In the genomic region with DNA sequence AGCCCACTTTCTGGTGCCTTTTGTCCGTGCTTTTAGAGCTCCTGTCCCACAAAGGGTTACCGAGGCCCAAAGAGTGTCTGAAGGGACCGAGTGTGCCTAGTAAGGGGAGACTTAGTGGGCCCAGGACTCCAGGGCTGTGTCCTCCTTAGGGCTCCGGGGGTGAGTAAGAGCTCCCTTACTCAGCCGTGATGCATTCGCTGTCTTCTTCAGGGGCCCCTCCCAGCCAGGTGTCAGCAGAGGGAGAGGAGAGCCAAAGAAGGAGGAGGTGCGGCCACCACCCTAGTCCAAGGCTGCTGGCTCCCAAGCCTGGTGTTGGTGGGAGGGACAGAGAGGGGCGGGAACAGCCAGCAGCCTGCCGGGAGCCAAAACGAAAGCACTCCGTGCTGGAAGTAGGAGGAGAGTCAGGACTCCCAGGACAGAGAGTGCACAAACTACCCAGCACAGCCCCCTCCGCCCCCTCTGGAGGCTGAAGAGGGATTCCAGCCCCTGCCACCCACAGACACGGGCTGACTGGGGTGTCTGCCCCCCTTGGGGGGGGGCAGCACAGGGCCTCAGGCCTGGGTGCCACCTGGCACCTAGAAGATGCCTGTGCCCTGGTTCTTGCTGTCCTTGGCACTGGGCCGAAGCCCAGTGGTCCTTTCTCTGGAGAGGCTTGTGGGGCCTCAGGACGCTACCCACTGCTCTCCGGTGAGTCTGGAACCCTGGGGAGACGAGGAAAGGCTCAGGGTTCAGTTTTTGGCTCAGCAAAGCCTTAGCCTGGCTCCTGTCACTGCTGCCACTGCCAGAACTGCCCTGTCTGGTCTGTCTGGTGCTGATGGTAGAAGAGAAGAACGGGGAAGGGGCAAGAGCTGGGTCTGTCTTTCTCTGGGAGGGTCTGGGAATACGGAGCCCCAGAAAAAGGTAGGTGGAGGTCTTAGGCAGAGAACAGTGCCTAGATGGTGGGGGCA, we compare ENCODE assay signal across 8 cellular contexts. TPM values are rescaled to one million over a fixed set of nuclear protein-coding genes. Genes with fewer than 3 reads are reported as not detected.
A peak's percentile ranks its signal among the peaks of the same experiment; 100 is the strongest.
DNase-seq lines count a peak whose midpoint lies in the region; ATAC-seq, FAIRE-seq and TF ChIP-seq lines count a peak whose summit lies in the region.

A gene with protein sequence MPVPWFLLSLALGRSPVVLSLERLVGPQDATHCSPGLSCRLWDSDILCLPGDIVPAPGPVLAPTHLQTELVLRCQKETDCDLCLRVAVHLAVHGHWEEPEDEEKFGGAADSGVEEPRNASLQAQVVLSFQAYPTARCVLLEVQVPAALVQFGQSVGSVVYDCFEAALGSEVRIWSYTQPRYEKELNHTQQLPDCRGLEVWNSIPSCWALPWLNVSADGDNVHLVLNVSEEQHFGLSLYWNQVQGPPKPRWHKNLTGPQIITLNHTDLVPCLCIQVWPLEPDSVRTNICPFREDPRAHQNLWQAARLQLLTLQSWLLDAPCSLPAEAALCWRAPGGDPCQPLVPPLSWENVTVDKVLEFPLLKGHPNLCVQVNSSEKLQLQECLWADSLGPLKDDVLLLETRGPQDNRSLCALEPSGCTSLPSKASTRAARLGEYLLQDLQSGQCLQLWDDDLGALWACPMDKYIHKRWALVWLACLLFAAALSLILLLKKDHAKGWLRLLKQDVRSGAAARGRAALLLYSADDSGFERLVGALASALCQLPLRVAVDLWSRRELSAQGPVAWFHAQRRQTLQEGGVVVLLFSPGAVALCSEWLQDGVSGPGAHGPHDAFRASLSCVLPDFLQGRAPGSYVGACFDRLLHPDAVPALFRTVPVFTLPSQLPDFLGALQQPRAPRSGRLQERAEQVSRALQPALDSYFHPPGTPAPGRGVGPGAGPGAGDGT (plus strand): TSS at position 365 of the 947 bp plus-strand sequence. CDS start 218 bp downstream, at position 583.

- 0 out of 2 replicates have a peak, but pooled peaks cover 5% of the 10 kb centered on the region for H3F3A ChIP-seq in GM23338 (replicated peaks; ENCODE audit: low read depth)

- H3K27me3 ChIP-seq in GM23338 (ENCODE audit: insufficient read depth) (peaks cover 12% of the 10 kb centered on the region; the same call in 1 of the 2 replicates), thymus (ENCODE audit: control insufficient read depth, insufficient read depth) (no peaks in the 10 kb centered on the region)
- H3K27me3 ChIP-seq in naive thymus-derived CD4-positive, alpha-beta T cell (ENCODE audit: control insufficient read depth in 2 of 2, insufficient read depth in 2 of 2, low read length in 2 of 2), result no peaks in the 10 kb centered on the region

- CTCF ChIA-PET in A549 (lab: Yijun Ruan, JAX), result interaction anchor here (0.7 to 11.4 kb wide), 6 partner anchors 15 to 112 kb away, joined by 3 to 73 read pairs (median 4); a partner anchor contains a TSS
- CTCF ChIA-PET in activated naive CD4-positive, alpha-beta T cell treated with anti-CD3 and anti-CD28 coated beads, Interleukin-2, amount 10 ng/mL, durations not matched to agents 7 days and 5 days (lab: Charles Lee), result interaction anchor here (1.3 to 2.6 kb wide), 2 partner anchors 14 to 15 kb away, joined by 4 to 18 read pairs; a partner anchor contains a TSS
- CTCF ChIA-PET in naive thymus-derived CD4-positive, alpha-beta T cell (lab: Charles Lee), result no interaction called here

- 0 out of 2 replicates have a peak, but pooled peaks cover 4% of the 10 kb centered on the region for H3K9me2 ChIP-seq in GM23338 (ENCODE audit: insufficient read depth)

- peak within 1 kb of the TSS; percentile 77 for H3K4me3 Mint-ChIP-seq in GM23338
- peak within 1 kb of the TSS; percentile 68 for H3K4me3 Mint-ChIP-seq in activated naive CD4-positive, alpha-beta T cell treated with anti-CD3 and anti-CD28 coated beads, Interleukin-2, amount 10 ng/mL, durations not matched to agents 7 days and 5 days
- peak within 1 kb of the TSS; percentile 72 to 86 (median 79) for H3K4me3 Mint-ChIP-seq in naive thymus-derived CD4-positive, alpha-beta T cell

- H3K27ac ChIP-seq in A549 (peak within 1 kb of the TSS; percentile 84 to 89), GM23338 (ENCODE audit: low read depth) (no peak within 1 kb of the TSS), thymus (ENCODE audit: low read depth) (peak within 1 kb of the TSS; percentile 62)
- H3K27ac ChIP-seq in naive thymus-derived CD4-positive, alpha-beta T cell (ENCODE audit: low read depth, low read length), result no peak within 1 kb of the TSS

- H2AFZ ChIP-seq in GM23338, result peak within 1 kb of the TSS; percentile 86

- H3K79me2 ChIP-seq in GM23338 (replicated peaks; ENCODE audit: insufficient read depth), result no peaks in the 10 kb centered on the region

- no peak for TF ChIP-seq POLR2A in A549 (IDR thresholded peaks at IDR 0.05; ENCODE audit: low read length)

- intact Hi-C loops in naive thymus-derived CD4-positive, alpha-beta T cell (cut with micrococcal nuclease), result loop anchor here (1.0 to 2.0 kb wide), 2 partner anchors 16 kb away; a partner anchor contains a TSS

- H4K20me1 ChIP-seq in GM23338 (replicated peaks; ENCODE audit: insufficient read depth), result no peaks in the 10 kb centered on the region

- no peak for TF ChIP-seq RAD21 in A549 (conservative IDR thresholded peaks at IDR 0.05 in 1 of 2, IDR thresholded peaks at IDR 0.05 in 1 of 2)

- peaks cover 6% of the 10 kb centered on the region for H3K9me3 Mint-ChIP-seq in GM23338
- H3K9me3 Mint-ChIP-seq in activated naive CD4-positive, alpha-beta T cell treated with anti-CD3 and anti-CD28 coated beads, Interleukin-2, amount 10 ng/mL, durations not matched to agents 7 days and 5 days, result no peaks in the 10 kb centered on the region
- H3K9me3 Mint-ChIP-seq in naive thymus-derived CD4-positive, alpha-beta T cell, result no peaks in the 10 kb centered on the region

- H3K4me1 ChIP-seq in A549 (peaks cover 37% of the 10 kb centered on the region), GM23338 (ENCODE audit: insufficient read depth) (peaks cover 17% of the 10 kb centered on the region), thymus (ENCODE audit: control insufficient read depth, insufficient read depth, low read length) (peaks cover 12% of the 10 kb centered on the region)
- peaks cover 0 to 11% of the 10 kb centered on the region in 2 donors for H3K4me1 ChIP-seq in naive thymus-derived CD4-positive, alpha-beta T cell (ENCODE audit: control insufficient read depth in 2 of 2, insufficient read depth in 2 of 2, low read length in 2 of 2)

- DNase-seq in A549 (ENCODE audit: low read depth in 1 of 2, low spot score in 1 of 2) (peak; percentile 82 to 83), GM23338 (ENCODE audit: low spot score) (peak; percentile 91), NCI-H748 treated with DMSO at 0.1 percent for 48 hours (lab: John Stamatoyannopoulos, UW) (peak; percentile 30), fibroblast of villous mesenchyme (ENCODE audit: low read depth) (peak; percentile 89)
- peak; percentile 55 for DNase-seq in activated naive CD4-positive, alpha-beta T cell treated with anti-CD3 and anti-CD28 coated beads, Interleukin-2, amount 10 ng/mL, durations not matched to agents 7 days and 5 days
- DNase-seq in naive thymus-derived CD4-positive, alpha-beta T cell, result peak in 2 of 9 donors; percentile 9 to 18

- H3K27me3 Mint-ChIP-seq in GM23338 (ENCODE audit: insufficient read depth, low read depth, poor library complexity), result peaks cover 8% of the 10 kb centered on the region
- peaks cover 57% of the 10 kb centered on the region for H3K27me3 Mint-ChIP-seq in activated naive CD4-positive, alpha-beta T cell treated with anti-CD3 and anti-CD28 coated beads, Interleukin-2, amount 10 ng/mL, durations not matched to agents 7 days and 5 days
- H3K27me3 Mint-ChIP-seq in naive thymus-derived CD4-positive, alpha-beta T cell, result no peaks in the 10 kb centered on the region

- H3K9me3 ChIP-seq in A549 (no peaks in the 10 kb centered on the region), thymus (ENCODE audit: control insufficient read depth) (no peaks in the 10 kb centered on the region)
- no peaks in the 10 kb centered on the region for H3K9me3 ChIP-seq in naive thymus-derived CD4-positive, alpha-beta T cell (ENCODE audit: control insufficient read depth in 2 of 3, low read length in 3 of 3)

- TF ChIP-seq CTCF in A549 (IDR thresholded peaks at IDR 0.05) (no peak), GM23338 (conservative IDR thresholded peaks at IDR 0.05; ENCODE audit: low read depth in 2 of 2) (0 out of 4 replicates have a peak, but pooled peaks of 1 of the 2 experiments have one; percentile 9), fibroblast of villous mesenchyme (IDR thresholded peaks at IDR 0.05; ENCODE audit: insufficient read depth, low read depth, low read length) (peak; percentile 3)

- no peak for TF ChIP-seq EP300 in A549 (IDR thresholded peaks at IDR 0.05)

- no peak for FAIRE-seq in A549 (lab: Jason Lieb, UNC)

- H3K4me2 ChIP-seq in A549 (peak within 1 kb of the TSS; percentile 98), GM23338 (peak within 1 kb of the TSS; percentile 91)

- POLR2A ChIA-PET in A549 (lab: Yijun Ruan, JAX), result interaction anchor here (1.2 to 1.5 kb wide), 2 partner anchors 33 to 124 kb away, joined by 3 read pairs; a partner anchor contains a TSS
- POLR2A ChIA-PET in naive thymus-derived CD4-positive, alpha-beta T cell (lab: Charles Lee), result interaction anchor here (0.9 to 2.1 kb wide), 2 partner anchors 15 to 18 kb away, joined by 3 to 18 read pairs; a partner anchor contains a TSS

- H3K4me3 ChIP-seq in A549, result peak within 1 kb of the TSS; percentile 47
- peak within 1 kb of the TSS; percentile 72 for H3K4me3 ChIP-seq in GM23338
- H3K4me3 ChIP-seq in fibroblast of villous mesenchyme (ENCODE audit: low read depth, low read length), result peak within 1 kb of the TSS; percentile 73
- peak within 1 kb of the TSS; percentile 48 for H3K4me3 ChIP-seq in naive thymus-derived CD4-positive, alpha-beta T cell (ENCODE audit: low read length)
- peak within 1 kb of the TSS; percentile 59 for H3K4me3 ChIP-seq in thymus (ENCODE audit: low read length)

- no peak within 1 kb of the TSS for H3K27ac Mint-ChIP-seq in GM23338
- H3K27ac Mint-ChIP-seq in activated naive CD4-positive, alpha-beta T cell treated with anti-CD3 and anti-CD28 coated beads, Interleukin-2, amount 10 ng/mL, durations not matched to agents 7 days and 5 days, result no peak within 1 kb of the TSS
- peak within 1 kb of the TSS in 6 of 9 donors; percentile 19 to 80 (median 62) for H3K27ac Mint-ChIP-seq in naive thymus-derived CD4-positive, alpha-beta T cell

- peak; percentile 90 to 95 for ATAC-seq in A549
- ATAC-seq in GM23338, result peak; percentile 78
- peak; percentile 40 for ATAC-seq in naive thymus-derived CD4-positive, alpha-beta T cell
- no peak for ATAC-seq in HG03139 (IDR thresholded peaks at IDR 0.05; ENCODE audit: unreplicated experiment)

- 10% methylated on average over 16 of the region's 19 CpGs for WGBS in A549 (ENCODE audit: missing lambda C conversion rate)
- 36% methylated on average over 19 of the region's 19 CpGs for WGBS in thymus

- peaks cover 6% of the 10 kb centered on the region for H3K36me3 Mint-ChIP-seq in GM23338 (ENCODE audit: low read depth)
- no peaks in the 10 kb centered on the region for H3K36me3 Mint-ChIP-seq in activated naive CD4-positive, alpha-beta T cell treated with anti-CD3 and anti-CD28 coated beads, Interleukin-2, amount 10 ng/mL, durations not matched to agents 7 days and 5 days
- no peaks in the 10 kb centered on the region for H3K36me3 Mint-ChIP-seq in naive thymus-derived CD4-positive, alpha-beta T cell

- peaks cover 16% of the 10 kb centered on the region for H3K4me1 Mint-ChIP-seq in GM23338
- H3K4me1 Mint-ChIP-seq in activated naive CD4-positive, alpha-beta T cell treated with anti-CD3 and anti-CD28 coated beads, Interleukin-2, amount 10 ng/mL, durations not matched to agents 7 days and 5 days, result peaks cover 16% of the 10 kb centered on the region
- H3K4me1 Mint-ChIP-seq in naive thymus-derived CD4-positive, alpha-beta T cell, result peaks cover 0 to 18% (median 8%) of the 10 kb centered on the region in 7 donors

- H3K36me3 ChIP-seq in GM23338 (ENCODE audit: insufficient read depth) (no peaks in the 10 kb centered on the region), thymus (ENCODE audit: control insufficient read depth, insufficient read depth) (no peaks in the 10 kb centered on the region)
- H3K36me3 ChIP-seq in naive thymus-derived CD4-positive, alpha-beta T cell (ENCODE audit: control insufficient read depth in 2 of 3, insufficient read depth in 3 of 3, low read length in 3 of 3), result no peaks in the 10 kb centered on the region

RNA-seq across cellular contexts. Expression of the gene that starts here (rescaled TPM):
- polyA plus RNA-seq in A549 (2011; rRNA removed), result 7.7 and 12.2 TPM in 2 replicates
- polyA plus RNA-seq in A549 (2012; cell fraction: cytosol; rRNA removed), result 12.1 and 17.1 TPM in 2 replicates
- polyA plus RNA-seq in A549 (2012; cell fraction: nucleus; rRNA removed), result 34.0 and 43.5 TPM in 2 replicates
- 9.1 to 9.8 TPM (median 9.4 TPM) in 3 replicates for polyA plus RNA-seq in A549 (2017; fragmentation: RNase III; extraction: RNeasy Plus Mini Kit Qiagen cat#74134 plus additional on column Dnase treatment)
- 16.6 and 23.1 TPM in 2 replicates for polyA minus RNA-seq in A549 (2011; rRNA and poly(A)+ RNA removed)
- total RNA-seq in GM23338 (2014; rRNA removed; shearing (Covaris generic)), result 12.6 and 15.0 TPM in 2 replicates
- 8.4 and 10.2 TPM in 2 replicates for polyA plus RNA-seq in GM23338 (2016; fragmentation: Nextera tagmentation; extraction: Ambion mirVana)
- total RNA-seq in fibroblast of villous mesenchyme, result 32.8 and 42.8 TPM in 2 replicates
- 1 to 10 TPM in 3 of 5 experiments, under 1 TPM in 2; 0.70 to 3.2 (median 1.4) TPM for total RNA-seq in naive thymus-derived CD4-positive, alpha-beta T cell
- polyA plus RNA-seq in naive thymus-derived CD4-positive, alpha-beta T cell, result 10 to 100 TPM in 1 of 2 donors, 1 to 10 TPM in 1; 8.3 to 11.9 TPM
- polyA plus RNA-seq in thymus, result 17.5 TPM

Comparison
In these comparisons a context has a peak if more than half of its experiments do, and no peak if none do; other contexts are left out.
1. H3K27ac ChIP-seq: peak in A549 (2 of 2) and thymus (single experiment); none in GM23338 (single experiment) and naive thymus-derived CD4-positive, alpha-beta T cell (single experiment).
2. H3K27ac Mint-ChIP-seq: peak in naive thymus-derived CD4-positive, alpha-beta T cell (6 of 9); none in GM23338 (single experiment) and activated naive CD4-positive, alpha-beta T cell treated with anti-CD3 and anti-CD28 coated beads, Interleukin-2, amount 10 ng/mL, durations not matched to agents 7 days and 5 days (single experiment).
3. Peak in every context shown above with its lines, with median percentiles within 50 percentile points of each other: H3K4me3 ChIP-seq and H3K4me3 Mint-ChIP-seq.